In the genomic region with DNA sequence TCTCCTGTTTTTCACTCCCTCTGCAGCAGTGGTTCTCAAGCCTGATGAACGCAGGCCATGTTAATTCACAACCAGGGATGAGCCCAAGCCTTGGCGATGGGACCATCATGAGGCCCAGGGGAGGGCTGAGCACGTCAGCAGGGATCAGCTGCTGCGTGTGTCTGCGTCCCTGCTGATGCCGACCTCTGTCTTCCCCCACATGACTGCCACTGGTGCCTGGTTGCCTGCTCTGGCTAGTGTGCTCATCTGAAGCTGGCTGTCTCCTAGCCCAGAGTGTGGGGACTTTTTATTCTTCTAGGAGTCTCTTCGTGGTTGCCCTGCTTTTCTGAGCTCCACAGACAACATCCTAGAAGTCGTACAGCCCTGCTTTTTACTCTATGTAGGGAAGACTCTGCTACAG, we compare ENCODE assay signal across 29 cellular contexts. TPM values are rescaled to one million over a fixed set of nuclear protein-coding genes. Genes with fewer than 3 reads are reported as not detected.
"Had no signal": no experiment of that assay in that cellular context is flagged by ENCODE, and none has a peak within 500 bp of the region (broad histone marks: within the 10 kb centered on the region; RNA-seq: fewer than 3 reads in every experiment).

No MANE protein-coding gene starts in this region.

- H3K27me3 ChIP-seq: dorsolateral prefrontal cortex, gastrocnemius medialis, hepatocyte, left lung, neutrophil, pancreas, right atrium auricular region, sigmoid colon, tibial nerve, upper lobe of left lung had no signal

- H3K4me3 Mint-ChIP-seq: natural killer cell; stimulated activated memory B cell treated with anti-CD40 and anti-IgM and Interleukin-4, amounts not matched to agents 10 μg/mL and 1 μg/mL and 100 μg/mL, for 72 hours had no signal

- H3K36me3 ChIP-seq: gastrocnemius medialis, heart left ventricle, left lung, neutrophil, pancreas, right atrium auricular region, sigmoid colon, thoracic aorta, tibial nerve, upper lobe of left lung had no signal

- H3K27ac ChIP-seq: gastrocnemius medialis, heart left ventricle, hepatocyte, left lung, neutrophil, pancreas, right atrium auricular region, sigmoid colon, thoracic aorta, tibial nerve, upper lobe of left lung had no signal

- H3K36me3 Mint-ChIP-seq: natural killer cell; stimulated activated memory B cell treated with anti-CD40 and anti-IgM and Interleukin-4, amounts not matched to agents 10 μg/mL and 1 μg/mL and 100 μg/mL, for 72 hours had no signal

- DNase-seq: effector CD4-positive, alpha-beta T cell; gastrocnemius medialis; heart left ventricle; left cardiac atrium; left lung; natural killer cell; pancreas; sigmoid colon; stimulated activated CD4-positive, alpha-beta T cell treated with anti-CD3 and anti-CD28 coated beads, Interleukin-4, amount 100 ng/mL, for 4 hours; stimulated activated naive CD8-positive, alpha-beta T cell treated with anti-CD3 and anti-CD28 coated beads, Interleukin-15, Interleukin-2, amounts not matched to agents 100 U/mL and 50 U/mL, for 24 hours; upper lobe of left lung had no signal

- H3K9me3 Mint-ChIP-seq: natural killer cell; stimulated activated memory B cell treated with anti-CD40 and anti-IgM and Interleukin-4, amounts not matched to agents 10 μg/mL and 1 μg/mL and 100 μg/mL, for 72 hours had no signal

- H3K27ac Mint-ChIP-seq: natural killer cell; progenitor cell of endocrine pancreas; stimulated activated memory B cell treated with anti-CD40 and anti-IgM and Interleukin-4, amounts not matched to agents 10 μg/mL and 1 μg/mL and 100 μg/mL, for 72 hours had no signal

- H3K9me3 ChIP-seq: gastrocnemius medialis, heart left ventricle, left lung, neutrophil, pancreas, right atrium auricular region, sigmoid colon, thoracic aorta, tibial nerve, upper lobe of left lung had no signal

- H3K4me1 ChIP-seq: gastrocnemius medialis, pancreas, right atrium auricular region had no signal

- H3K4me3 ChIP-seq: dorsolateral prefrontal cortex, gastrocnemius medialis, heart left ventricle, hepatocyte, left lung, pancreas, right atrium auricular region, sigmoid colon, thoracic aorta, tibial nerve, upper lobe of left lung had no signal

RNA-seq across cellular contexts. Expression of a gene that starts 40.8 kb away (rescaled TPM):
- total RNA-seq: cerebellum, gastrocnemius medialis, glomerular endothelial cell, heart left ventricle, hepatocyte, kidney epithelial cell, left cardiac atrium, left lung, lower leg skin, lung microvascular endothelial cell, mononuclear cell, natural killer cell, omental fat pad, right atrium auricular region, sigmoid colon, skeletal muscle tissue, thoracic aorta, tibial nerve, upper lobe of left lung had no signal
- polyA plus RNA-seq: esophagus, heart left ventricle, hepatocyte, neural cell, sigmoid colon had no signal

RNA-seq across cellular contexts. Expression of a gene that starts 49.1 kb away (rescaled TPM):
- total RNA-seq: gastrocnemius medialis, glomerular endothelial cell, hepatocyte, kidney epithelial cell, lung microvascular endothelial cell had no signal
- polyA plus RNA-seq: hepatocyte had no signal
